In the genomic region with DNA sequence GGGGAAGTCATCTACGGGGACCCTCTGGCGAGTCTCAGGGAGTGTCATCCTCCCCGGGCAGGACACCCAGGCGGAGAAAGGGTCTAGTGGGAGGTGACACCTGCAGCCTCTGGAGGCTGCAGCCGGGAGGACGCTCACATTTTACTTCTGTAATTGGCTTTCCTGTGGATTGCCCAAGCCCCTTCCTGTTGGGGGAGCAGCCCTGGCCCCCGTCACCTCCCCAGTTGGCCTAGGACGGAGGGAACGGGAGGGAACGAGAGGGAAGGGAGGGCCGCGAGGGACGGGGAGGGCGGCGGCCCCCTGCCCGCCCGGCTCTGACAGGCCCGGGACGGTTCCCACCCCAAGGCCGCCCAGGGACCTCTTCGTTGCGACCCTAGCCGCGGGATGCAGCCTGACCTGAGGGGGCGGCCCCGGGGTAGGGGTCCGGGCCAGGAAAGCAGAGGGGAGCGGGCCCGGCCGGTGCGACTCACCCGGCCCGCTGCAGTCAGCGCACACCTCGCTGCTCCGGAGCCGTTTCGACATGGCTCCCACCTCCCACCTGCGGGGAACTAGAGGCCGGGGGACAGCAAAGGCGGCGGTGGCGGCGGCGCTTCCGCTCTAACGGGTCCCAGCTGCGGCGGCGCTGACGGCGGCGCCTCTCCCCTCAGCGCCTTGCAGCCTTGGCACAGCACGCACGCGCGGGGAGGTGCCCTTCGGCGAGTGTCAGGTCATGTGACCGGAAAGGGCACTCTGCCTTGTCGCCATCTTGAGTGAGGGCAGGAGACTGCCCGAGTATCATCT, we compare ENCODE assay signal across 1 cellular context.
TF ChIP-seq lines count a peak whose summit lies in the region.

A gene with protein sequence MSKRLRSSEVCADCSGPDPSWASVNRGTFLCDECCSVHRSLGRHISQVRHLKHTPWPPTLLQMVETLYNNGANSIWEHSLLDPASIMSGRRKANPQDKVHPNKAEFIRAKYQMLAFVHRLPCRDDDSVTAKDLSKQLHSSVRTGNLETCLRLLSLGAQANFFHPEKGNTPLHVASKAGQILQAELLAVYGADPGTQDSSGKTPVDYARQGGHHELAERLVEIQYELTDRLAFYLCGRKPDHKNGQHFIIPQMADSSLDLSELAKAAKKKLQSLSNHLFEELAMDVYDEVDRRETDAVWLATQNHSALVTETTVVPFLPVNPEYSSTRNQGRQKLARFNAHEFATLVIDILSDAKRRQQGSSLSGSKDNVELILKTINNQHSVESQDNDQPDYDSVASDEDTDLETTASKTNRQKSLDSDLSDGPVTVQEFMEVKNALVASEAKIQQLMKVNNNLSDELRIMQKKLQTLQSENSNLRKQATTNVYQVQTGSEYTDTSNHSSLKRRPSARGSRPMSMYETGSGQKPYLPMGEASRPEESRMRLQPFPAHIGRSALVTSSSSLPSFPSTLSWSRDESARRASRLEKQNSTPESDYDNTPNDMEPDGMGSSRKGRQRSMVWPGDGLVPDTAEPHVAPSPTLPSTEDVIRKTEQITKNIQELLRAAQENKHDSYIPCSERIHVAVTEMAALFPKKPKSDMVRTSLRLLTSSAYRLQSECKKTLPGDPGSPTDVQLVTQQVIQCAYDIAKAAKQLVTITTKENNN (minus strand): TSS at position 666 of the 780 bp plus-strand sequence. CDS start 144 bp downstream, at position 522.

TF ChIP-seq in H1, 55 proteins besides CTCF, POLR2A, EP300 and RAD21:
- TF ChIP-seq, protein P1, sequence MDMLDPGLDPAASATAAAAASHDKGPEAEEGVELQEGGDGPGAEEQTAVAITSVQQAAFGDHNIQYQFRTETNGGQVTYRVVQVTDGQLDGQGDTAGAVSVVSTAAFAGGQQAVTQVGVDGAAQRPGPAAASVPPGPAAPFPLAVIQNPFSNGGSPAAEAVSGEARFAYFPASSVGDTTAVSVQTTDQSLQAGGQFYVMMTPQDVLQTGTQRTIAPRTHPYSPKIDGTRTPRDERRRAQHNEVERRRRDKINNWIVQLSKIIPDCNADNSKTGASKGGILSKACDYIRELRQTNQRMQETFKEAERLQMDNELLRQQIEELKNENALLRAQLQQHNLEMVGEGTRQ (IDR thresholded peaks at IDR 0.05; ENCODE audit: low read length): peak; percentile 94
- TF ChIP-seq NANOG (IDR thresholded peaks at IDR 0.05; ENCODE audit: insufficient read depth, low read depth, low read length, poor library complexity, severe bottlenecking) (no peak), GABPA (IDR thresholded peaks at IDR 0.05; ENCODE audit: borderline replicate concordance, insufficient read depth, low read length) (peak; percentile 77; the same call in 1 of the 2 replicates), SIX5 (IDR thresholded peaks at IDR 0.05; ENCODE audit: low read depth, low read length) (0 out of 2 replicates have a peak, but pooled peaks have one; percentile 24), SAP30 (IDR thresholded peaks at IDR 0.05; ENCODE audit: insufficient read depth, insufficient replicate concordance, low read length) (peak; percentile 50), HDAC2 (IDR thresholded peaks at IDR 0.05; ENCODE audit: borderline replicate concordance in 1 of 2, low read depth in 2 of 2, low read length in 2 of 2) (peak in 1 of 2 experiments; percentile 87; a peak in 1 of 4 replicates), TEAD4 (IDR thresholded peaks at IDR 0.05; ENCODE audit: low read depth, low read length) (0 out of 2 replicates have a peak, but pooled peaks have one; percentile 1), SIN3A (conservative IDR thresholded peaks at IDR 0.05 in 1 of 2, IDR thresholded peaks at IDR 0.05 in 1 of 2; ENCODE audit: low read depth in 1 of 2, low read length in 2 of 2) (peak; percentile 3 to 85; a peak in 2 of 4 replicates), RNF2 (IDR thresholded peaks at IDR 0.05; ENCODE audit: borderline replicate concordance, low read depth, low read length, missing control alignments, poor library complexity, severe bottlenecking) (no peak), YY1 (IDR thresholded peaks at IDR 0.05; ENCODE audit: low read depth, low read length) (peak; percentile 99), BACH1 (IDR thresholded peaks at IDR 0.05; ENCODE audit: low read length) (0 out of 2 replicates have a peak, but pooled peaks have one; percentile 26), RBBP5 (IDR thresholded peaks at IDR 0.05; ENCODE audit: borderline replicate concordance, low read depth, low read length) (peak; percentile 72; the same call in 1 of the 2 replicates), ZNF274 (IDR thresholded peaks at IDR 0.05; ENCODE audit: borderline replicate concordance, extremely low read depth, low read length) (no peak), SUZ12 (IDR thresholded peaks at IDR 0.05; ENCODE audit: low read length) (peak; percentile 10; the same call in 1 of the 2 replicates), HDAC6 (IDR thresholded peaks at IDR 0.05; ENCODE audit: low read depth, low read length) (no peak), CBX8 (IDR thresholded peaks at IDR 0.05; ENCODE audit: borderline replicate concordance, low read depth, low read length) (no peak), PHF8 (conservative IDR thresholded peaks at IDR 0.05; ENCODE audit: low read depth, low read length) (peak; percentile 65; the same call in 1 of the 2 replicates), ASH2L (IDR thresholded peaks at IDR 0.05; ENCODE audit: low read length) (peak; percentile 91), ATF3 (IDR thresholded peaks at IDR 0.05; ENCODE audit: insufficient read depth, low read depth, low read length) (peak; percentile 72), KDM4A (IDR thresholded peaks at IDR 0.05; ENCODE audit: low read depth, low read length, severe bottlenecking) (peak; percentile 95), SRF (IDR thresholded peaks at IDR 0.05; ENCODE audit: low read depth, low read length) (no peak), CEBPB (IDR thresholded peaks at IDR 0.05; ENCODE audit: low read depth, low read length) (no peak), TAF1 (IDR thresholded peaks at IDR 0.05; ENCODE audit: low read depth, low read length) (peak; percentile 59; the same call in 1 of the 2 replicates), NRF1 (IDR thresholded peaks at IDR 0.05; ENCODE audit: low read depth, low read length) (peak; percentile 66), TBP (IDR thresholded peaks at IDR 0.05; ENCODE audit: low read depth, low read length) (peak; percentile 52; the same call in 1 of the 2 replicates), MAFK (IDR thresholded peaks at IDR 0.05; ENCODE audit: low read depth, low read length) (no peak), SP2 (IDR thresholded peaks at IDR 0.05; ENCODE audit: low read length) (no peak), E2F6 (IDR thresholded peaks at IDR 0.05) (peak; percentile 35; the same call in 1 of the 2 replicates)
- TF ChIP-seq, protein P2, sequence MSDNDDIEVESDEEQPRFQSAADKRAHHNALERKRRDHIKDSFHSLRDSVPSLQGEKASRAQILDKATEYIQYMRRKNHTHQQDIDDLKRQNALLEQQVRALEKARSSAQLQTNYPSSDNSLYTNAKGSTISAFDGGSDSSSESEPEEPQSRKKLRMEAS (IDR thresholded peaks at IDR 0.05): peak; percentile 87
